In the genomic region with DNA sequence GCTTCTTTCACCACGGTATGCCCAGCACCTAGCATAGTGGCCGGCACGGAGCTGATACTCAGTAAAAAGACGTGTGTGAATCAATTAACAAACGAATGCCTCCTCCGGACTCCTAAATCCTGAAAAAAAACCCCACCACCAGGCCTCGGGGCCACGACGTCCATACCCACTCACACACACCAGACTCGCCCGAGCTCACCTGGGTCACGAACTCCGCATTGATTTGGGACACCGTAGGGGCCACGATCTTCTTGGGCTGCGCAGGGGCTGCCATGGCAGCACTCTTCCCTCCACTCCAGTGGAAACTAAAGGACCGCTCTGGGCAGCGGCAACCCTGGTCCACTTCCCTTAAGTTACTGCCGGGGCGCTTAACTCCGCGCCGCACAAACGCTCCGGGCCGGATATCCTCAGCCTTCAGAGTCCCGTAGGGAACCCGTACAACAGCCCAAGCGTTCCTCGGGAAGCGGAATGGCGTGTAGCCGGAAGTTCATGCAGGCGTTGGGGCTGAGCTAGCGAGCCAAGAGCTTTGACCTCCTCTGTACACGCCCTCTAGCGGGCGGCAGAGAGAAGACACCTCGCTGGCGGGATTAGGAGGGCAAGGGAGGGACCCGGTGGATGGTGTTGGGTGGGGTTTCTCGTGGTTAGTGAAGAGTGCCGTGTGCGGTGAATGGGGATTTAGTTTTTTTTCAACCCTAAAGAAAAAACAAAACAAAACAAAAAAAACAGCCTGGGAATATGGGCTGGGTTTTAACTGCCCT, we compare ENCODE assay signal across 8 cellular contexts. TPM values are rescaled to one million over a fixed set of nuclear protein-coding genes. Genes with fewer than 3 reads are reported as not detected.
DNase-seq lines count a peak whose midpoint lies in the region; ATAC-seq, FAIRE-seq and TF ChIP-seq lines count a peak whose summit lies in the region.

A gene (minus strand): TSS at position 403 of the 758 bp plus-strand sequence. CDS start 129 bp downstream, at position 274.

- peak within 1 kb of the TSS; percentile 91 for H2BK5ac ChIP-seq in H1 (ENCODE audit: low read depth, low read length)
- no peak within 1 kb of the TSS for H2BK5ac ChIP-seq in mesenchymal stem cell (ENCODE audit: low read depth, low read length, poor library complexity, severe bottlenecking)

- no peak within 1 kb of the TSS; the same call in 1 of the 2 replicates for H2BK15ac ChIP-seq in H1 (ENCODE audit: low read length)
- H2BK15ac ChIP-seq in mesenchymal stem cell (ENCODE audit: low read depth, poor library complexity, severe bottlenecking): no peak within 1 kb of the TSS

- H4K5ac ChIP-seq in H1 (ENCODE audit: insufficient read length, low read depth, low read length): peak within 1 kb of the TSS; percentile 61

- no peak within 1 kb of the TSS for H2BK120ac ChIP-seq in H1 (replicated peaks; ENCODE audit: low read depth, low read length)
- no peak within 1 kb of the TSS for H2BK120ac ChIP-seq in mesenchymal stem cell (ENCODE audit: low read depth, low read length)

- peak within 1 kb of the TSS; percentile 98 for H3K4me3 Mint-ChIP-seq in Caco-2 (ENCODE audit: unreplicated experiment)

- CTCF ChIA-PET in Caco-2 (lab: Charles Lee) (interaction anchor here (0.6 to 1.5 kb wide), 16 partner anchors 11 to 909 kb away, joined by 3 to 30 read pairs (median 3); a partner anchor contains a TSS), H1 (lab: Charles Lee; ENCODE audit: partially characterized antibody) (interaction anchor here (0.5 to 3.2 kb wide), 15 partner anchors 9 to 1615 kb away, joined by 3 to 19 read pairs (median 3); a partner anchor contains a TSS)
- CTCF ChIA-PET in activated CD8-positive, alpha-beta memory T cell treated with anti-CD3 and anti-CD28 coated beads for 36 hours (lab: Charles Lee): interaction anchor here (0.6 to 2.3 kb wide), 8 partner anchors 11 to 24 kb away, joined by 3 to 20 read pairs (median 5); a partner anchor contains a TSS

- POLR2A ChIA-PET in Caco-2 (lab: Charles Lee) (interaction anchor here (0.7 to 1.5 kb wide), 4 partner anchors 14 to 46 kb away, joined by 3 to 26 read pairs (median 4); a partner anchor contains a TSS), H1 (lab: Charles Lee; ENCODE audit: partially characterized antibody) (interaction anchor here (0.6 to 2.3 kb wide), 11 partner anchors 11 to 287 kb away, joined by 3 to 26 read pairs (median 4); a partner anchor contains a TSS)
- POLR2A ChIA-PET in activated CD8-positive, alpha-beta memory T cell treated with anti-CD3 and anti-CD28 coated beads for 36 hours (lab: Charles Lee): interaction anchor here (0.5 to 3.2 kb wide), 4 partner anchors 15 to 952 kb away, joined by 3 to 38 read pairs (median 4); a partner anchor contains a TSS

- H2BK12ac ChIP-seq in H1 (ENCODE audit: low read depth, low read length): 0 out of 2 replicates have a peak within 1 kb of the TSS, but pooled peaks have one; percentile 60
- H2BK12ac ChIP-seq in mesenchymal stem cell (ENCODE audit: low read length in 2 of 2): no peak within 1 kb of the TSS

- H3K4me1 ChIP-seq in Caco-2: 0 out of 2 replicates have a peak, but pooled peaks cover 3% of the 10 kb centered on the region
- H3K4me1 ChIP-seq in H1 (replicated peaks in 1 of 4; ENCODE audit: control insufficient read depth in 3 of 4, insufficient read depth in 4 of 4, low read length in 3 of 4): peaks cover 0 to 3% (median 0%) of the 10 kb centered on the region in 4 experiments; a peak in 1 of 7 replicates
- H3K4me1 ChIP-seq in mesenchymal stem cell (ENCODE audit: control insufficient read depth, insufficient read depth, low read depth, low read length): peaks cover 8% of the 10 kb centered on the region

- H2BK20ac ChIP-seq in H1 (ENCODE audit: low read length): no peak within 1 kb of the TSS

- no peaks in the 10 kb centered on the region for H3K9me3 Mint-ChIP-seq in Caco-2 (ENCODE audit: unreplicated experiment)

- H3K23me2 ChIP-seq in H1 (ENCODE audit: low read depth, low read length): peaks cover 8% of the 10 kb centered on the region

- BruUV-seq in Caco-2 (replicated peaks; lab: Mats Ljungman, UMichigan): TSS peak; percentile 71

- no peak within 1 kb of the TSS for H3K4ac ChIP-seq in H1 (replicated peaks; ENCODE audit: insufficient read length, low read depth, low read length)
- H3K4ac ChIP-seq in mesenchymal stem cell (ENCODE audit: low read depth in 1 of 2, low read length in 2 of 2): peak within 1 kb of the TSS; percentile 57 to 87

- intact Hi-C loops in Caco-2 (cut with micrococcal nuclease; ENCODE audit: unreplicated experiment): loop anchor here (1.0 kb wide), 1 partner anchor 19 kb away; a partner anchor contains a TSS

- no peaks in the 10 kb centered on the region for H3K27me3 ChIP-seq in Caco-2 (replicated peaks; ENCODE audit: control insufficient read depth, insufficient read depth, low read length)
- no peaks in the 10 kb centered on the region for H3K27me3 ChIP-seq in H1 (replicated peaks in 1 of 4; ENCODE audit: control insufficient read depth in 3 of 4, extremely low read depth in 1 of 4, insufficient read depth in 3 of 4, low read length in 3 of 4)
- H3K27me3 ChIP-seq in mesenchymal stem cell (ENCODE audit: control insufficient read depth in 1 of 2, insufficient read depth in 1 of 2, low read length in 2 of 2): no peaks in the 10 kb centered on the region

- H4K20me1 ChIP-seq in H1 (replicated peaks in 1 of 2; ENCODE audit: control insufficient read depth in 1 of 2, insufficient read depth in 2 of 2, low read length in 2 of 2): peaks cover 0 to 6% of the 10 kb centered on the region in 2 experiments

- peaks cover 26% of the 10 kb centered on the region for H3K36me3 Mint-ChIP-seq in Caco-2 (ENCODE audit: insufficient read depth, unreplicated experiment)

- peak within 1 kb of the TSS; percentile 99 for H3K27ac Mint-ChIP-seq in Caco-2 (ENCODE audit: unreplicated experiment)

- H3K14ac ChIP-seq in H1 (ENCODE audit: insufficient read length): no peak within 1 kb of the TSS
- H3K14ac ChIP-seq in mesenchymal stem cell (ENCODE audit: low read length in 2 of 2): peak within 1 kb of the TSS in 1 of 2 experiments; percentile 44

- H3K9me3 ChIP-seq in Caco-2: no peaks in the 10 kb centered on the region
- H3K9me3 ChIP-seq in H1 (ENCODE audit: insufficient read depth in 2 of 2, low read depth in 1 of 2, low read length in 1 of 2): no peaks in the 10 kb centered on the region
- no peaks in the 10 kb centered on the region for H3K9me3 ChIP-seq in mesenchymal stem cell (ENCODE audit: control insufficient read depth, low read length)

- H3K4me3 ChIP-seq in Caco-2 (ENCODE audit: low read depth, low read length) (peak within 1 kb of the TSS; percentile 93), H1 (ENCODE audit: extremely low read depth in 1 of 4, insufficient read depth in 2 of 4, low read depth in 3 of 4, low read length in 4 of 4) (peak within 1 kb of the TSS; percentile 99 to 100 (median 100)), mesenchymal stem cell (ENCODE audit: insufficient read depth in 1 of 2, low read depth in 1 of 2, low read length in 2 of 2) (peak within 1 kb of the TSS; percentile 98 to 99)

- 3% methylated on average over 44 of the region's 44 CpGs; no CpG with 5 or more reads in 1 of the 2 experiments for WGBS in H1 (ENCODE audit: extremely low coverage in 1 of 2, insufficient coverage in 1 of 2, insufficient read length in 1 of 2, insufficient replicate concordance in 2 of 2, low coverage in 1 of 2, low lambda C conversion rate in 2 of 2, missing lambda C conversion rate in 1 of 2), 2 experiments
- under 1% methylated on average over 36 of the region's 44 CpGs for WGBS in mesenchymal stem cell

- peaks cover 15 to 42% of the 10 kb centered on the region in 2 experiments for H3K79me2 ChIP-seq in H1 (ENCODE audit: control insufficient read depth in 1 of 2, insufficient read depth in 2 of 2, low read length in 2 of 2)

- no peak within 1 kb of the TSS for H3K56ac ChIP-seq in H1 (replicated peaks; ENCODE audit: insufficient read length, low read depth, low read length)

- H3K23ac ChIP-seq in H1 (ENCODE audit: insufficient read length) (no peak within 1 kb of the TSS), mesenchymal stem cell (ENCODE audit: low read length in 2 of 2) (no peak within 1 kb of the TSS)

- peak within 1 kb of the TSS; percentile 91 to 98 (median 92) for H3K9ac ChIP-seq in H1 (replicated peaks in 1 of 4; ENCODE audit: extremely low read depth in 1 of 4, low read depth in 3 of 4, low read length in 3 of 4)
- peak within 1 kb of the TSS; percentile 98 for H3K9ac ChIP-seq in mesenchymal stem cell (ENCODE audit: low read length)

- peak; percentile 96 for FAIRE-seq in H1 (lab: Jason Lieb, UNC)

- H4K91ac ChIP-seq in H1 (replicated peaks; ENCODE audit: insufficient read length, low read length): no peak within 1 kb of the TSS
- H4K91ac ChIP-seq in mesenchymal stem cell (ENCODE audit: low read length): peak within 1 kb of the TSS; percentile 39

- H3K79me1 ChIP-seq in H1 (ENCODE audit: low read depth, low read length): no peaks in the 10 kb centered on the region; the same call in none of the 2 replicates
- H3K79me1 ChIP-seq in mesenchymal stem cell (replicated peaks; ENCODE audit: low read length, poor library complexity, severe bottlenecking): peaks cover 3% of the 10 kb centered on the region

- peak in 1 of 2 experiments; percentile 75; a peak in 1 of 3 replicates for TF ChIP-seq EP300 in H1 (IDR thresholded peaks at IDR 0.05; ENCODE audit: borderline replicate concordance in 1 of 2, low read depth in 2 of 2, low read length in 2 of 2)

- peak; percentile 98 for ATAC-seq in GM21360 (IDR thresholded peaks at IDR 0.05; ENCODE audit: unreplicated experiment)

- H3K18ac ChIP-seq in H1 (ENCODE audit: extremely low read depth, low read length) (peak within 1 kb of the TSS; percentile 60; the same call in 1 of the 2 replicates), mesenchymal stem cell (ENCODE audit: low read depth in 1 of 2, low read length in 2 of 2) (peak within 1 kb of the TSS; percentile 23 to 78)

- H3K27me3 Mint-ChIP-seq in Caco-2 (ENCODE audit: insufficient read depth, unreplicated experiment): no peaks in the 10 kb centered on the region

- peak; percentile 38 to 61 for TF ChIP-seq RAD21 in H1 (IDR thresholded peaks at IDR 0.05 in 1 of 2, conservative IDR thresholded peaks at IDR 0.05 in 1 of 2; ENCODE audit: low read depth in 2 of 2, low read length in 2 of 2)

- H2AFZ ChIP-seq in H1 (ENCODE audit: low read length) (peak within 1 kb of the TSS; percentile 98), mesenchymal stem cell (ENCODE audit: low read depth, low read length) (peak within 1 kb of the TSS; percentile 97)

- DNase-seq in Caco-2 (peak; percentile 94 to 96), HT1080 (ENCODE audit: low read depth) (peak; percentile 97), NOMO-1 (lab: John Stamatoyannopoulos, UW; ENCODE audit: unreplicated experiment in 2 of 2) (peak; percentile 94 to 96), H1 (ENCODE audit: low read depth in 1 of 2, low spot score in 2 of 2) (peak; percentile 95), mesenchymal stem cell (peak; percentile 98)
- DNase-seq in stimulated activated CD8-positive, alpha-beta memory T cell treated with anti-CD3 and anti-CD28 coated beads, Interleukin-12 subunit alpha, Interleukin-12 subunit beta, amount 100 ng/mL, for 4 hours (ENCODE audit: low read depth): peak; percentile 79

- TF ChIP-seq POLR2A in H1 (IDR thresholded peaks at IDR 0.05; ENCODE audit: control extremely low read depth in 1 of 2, low read depth in 2 of 2, low read length in 2 of 2): peak; percentile 86 to 94

- peak; percentile 84 to 92 for TF ChIP-seq CTCF in Caco-2 (IDR thresholded peaks at IDR 0.05; ENCODE audit: insufficient read depth in 1 of 2, low read depth in 1 of 2, low read length in 1 of 2, severe bottlenecking in 1 of 2, unreplicated experiment in 1 of 2)
- TF ChIP-seq CTCF in H1 (IDR thresholded peaks at IDR 0.05; ENCODE audit: control extremely low read depth in 1 of 3, insufficient read depth in 1 of 3, low read depth in 1 of 3, low read length in 3 of 3): peak; percentile 91 to 99 (median 91)

- H2AK5ac ChIP-seq in H1 (ENCODE audit: low read depth, low read length): peak within 1 kb of the TSS; percentile 46; the same call in 1 of the 2 replicates
- no peak within 1 kb of the TSS for H2AK5ac ChIP-seq in mesenchymal stem cell (ENCODE audit: low read length, severe bottlenecking)

- H4K8ac ChIP-seq in H1 (ENCODE audit: extremely low read depth, insufficient read depth, low read length): peak within 1 kb of the TSS; percentile 96
- peak within 1 kb of the TSS; percentile 98 for H4K8ac ChIP-seq in mesenchymal stem cell (ENCODE audit: low read length)

- peaks cover 25% of the 10 kb centered on the region for H3K4me1 Mint-ChIP-seq in Caco-2 (ENCODE audit: low read depth, unreplicated experiment)

- peak within 1 kb of the TSS; percentile 85 to 98 for H3K4me2 ChIP-seq in H1 (ENCODE audit: insufficient read depth in 1 of 2, low read depth in 2 of 2, low read length in 2 of 2)
- H3K4me2 ChIP-seq in mesenchymal stem cell (ENCODE audit: low read length, poor library complexity, severe bottlenecking): peak within 1 kb of the TSS; percentile 85

- peak within 1 kb of the TSS; percentile 86 for H3K27ac ChIP-seq in H1 (ENCODE audit: low read depth, low read length)
- peak within 1 kb of the TSS; percentile 82 for H3K27ac ChIP-seq in mesenchymal stem cell (ENCODE audit: low read length, poor library complexity, severe bottlenecking)

- H3K36me3 ChIP-seq in Caco-2 (ENCODE audit: control insufficient read depth, insufficient read depth, low read length): no peaks in the 10 kb centered on the region
- peaks cover 0 to 8% (median 0%) of the 10 kb centered on the region in 4 experiments; a peak in 1 of 8 replicates for H3K36me3 ChIP-seq in H1 (ENCODE audit: control insufficient read depth in 2 of 4, insufficient read depth in 4 of 4, low read length in 3 of 4)
- no peaks in the 10 kb centered on the region for H3K36me3 ChIP-seq in mesenchymal stem cell (ENCODE audit: control insufficient read depth in 1 of 2, insufficient read depth in 2 of 2, low read depth in 1 of 2, low read length in 2 of 2)

RNA-seq across cellular contexts. Expression of the gene that starts here (rescaled TPM):
- total RNA-seq in Caco-2 (2022): 27.7 and 34.9 TPM in 2 replicates
- 19.9 and 21.6 TPM in 2 replicates for total RNA-seq in HT1080 (2014; rRNA removed; shearing (Covaris generic))
- 19.1 and 19.9 TPM in 2 replicates for polyA plus RNA-seq in HT1080 (2015; cell fraction: cytosol; rRNA removed)
- polyA plus RNA-seq in HT1080 (2015; cell fraction: nucleus; rRNA removed): 77.4 and 80.0 TPM in 2 replicates
- total RNA-seq in activated CD8-positive, alpha-beta memory T cell treated with anti-CD3 and anti-CD28 coated beads for 36 hours: 10 to 100 TPM; 38.8 to 39.6 TPM
- total RNA-seq in H1 (2021; fragmentation: NEBNext Ultra II Directional; extraction: Animal tissue kit (Norgen Biotek cat#: 25700)): 57.6 and 57.9 TPM in 2 replicates
- 12.5 and 34.5 TPM in 2 replicates for polyA plus RNA-seq in H1 (2011; rRNA removed)
- polyA plus RNA-seq in H1 (2011; cell fraction: cytosol; rRNA removed): 25.0 TPM
- 20.8 TPM for polyA plus RNA-seq in H1 (2011; cell fraction: nucleus; rRNA removed)
- 19.9 to 27.3 TPM (median 23.5 TPM) in 4 replicates for polyA plus RNA-seq in H1 (2012, experiment 1 of 2)
- 1.4 TPM for polyA plus RNA-seq in H1 (2012, experiment 2 of 2)
- 29.3 TPM for polyA plus RNA-seq in H1 (2013, experiment 1 of 2)
- polyA plus RNA-seq in H1 (2013, experiment 2 of 2): 27.9 TPM
- polyA minus RNA-seq in H1 (2011; rRNA and poly(A)+ RNA removed): 50.4 and 64.9 TPM in 2 replicates
- 25.0 TPM for polyA minus RNA-seq in H1 (2011; cell fraction: cytosol; rRNA and poly(A)+ RNA removed)
- polyA minus RNA-seq in H1 (2011; cell fraction: nucleus; rRNA and poly(A)+ RNA removed): 62.9 TPM
- polyA plus RNA-seq in mesenchymal stem cell (2013, experiment 1 of 2): 13.2 TPM
- polyA plus RNA-seq in mesenchymal stem cell (2013, experiment 2 of 2): 11.4 TPM

Comparison
In these comparisons a context has a peak if more than half of its experiments do, and no peak if none do; other contexts are left out.
1. Peak in every context shown above with its lines: DNase-seq, ATAC-seq, H3K4me3 ChIP-seq and H3K27ac ChIP-seq.